15 cellular contexts compared by ENCODE assay signal in genomic region chr15:38793181-38793580, GRCh38.
DNase-seq lines count a peak whose midpoint lies in the region; ATAC-seq and TF ChIP-seq lines count a peak whose summit lies in the region.
"Had no signal": no experiment of that assay in that cellular context is flagged by ENCODE, and none has a peak within 500 bp of the region (broad histone marks: within the 10 kb centered on the region; RNA-seq: fewer than 3 reads in every experiment).

No MANE protein-coding gene starts in this region.

- H3K36me3 Mint-ChIP-seq in activated T-cell treated with anti-CD3 and anti-CD28 coated beads, Interleukin-2, amount 50 U/mL, for 72 hours (ENCODE audit: insufficient read depth in 2 of 2), result no peaks in the 10 kb centered on the region
- H3K36me3 Mint-ChIP-seq in osteocyte (ENCODE audit: unreplicated experiment), result peaks cover 2% of the 10 kb centered on the region
- no peaks in the 10 kb centered on the region for H3K36me3 Mint-ChIP-seq in stimulated activated memory B cell treated with anti-CD40 and anti-IgM and Interleukin-4, amounts not matched to agents 10 μg/mL and 1 μg/mL and 100 μg/mL, for 72 hours
- H3K36me3 Mint-ChIP-seq: CD4-positive, alpha-beta memory T cell had no signal

- DNase-seq in activated T-cell treated with anti-CD3 and anti-CD28 coated beads, Interleukin-2, amount 50 U/mL, for 72 hours, result no peak
- no peak for DNase-seq in activated T-cell treated with anti-CD3 and anti-CD28 coated beads, Interleukin-2, amount 50 U/mL, for 48 hours
- DNase-seq in left kidney (ENCODE audit: low read depth, low spot score) (peak; percentile 15), osteocyte (ENCODE audit: extremely low spot score, unreplicated experiment) (no peak), CD1c-positive myeloid dendritic cell (ENCODE audit: extremely low spot score) (no peak)
- DNase-seq: AML-193; CD4-positive, alpha-beta memory T cell; DMS153; DMS79; GDM1; H9 had no signal

- H3K27me3 Mint-ChIP-seq in activated T-cell treated with anti-CD3 and anti-CD28 coated beads, Interleukin-2, amount 50 U/mL, for 72 hours (ENCODE audit: low read depth), result no peaks in the 10 kb centered on the region
- H3K27me3 Mint-ChIP-seq in osteocyte (ENCODE audit: unreplicated experiment), result peaks cover 15% of the 10 kb centered on the region
- no peaks in the 10 kb centered on the region for H3K27me3 Mint-ChIP-seq in stimulated activated memory B cell treated with anti-CD40 and anti-IgM and Interleukin-4, amounts not matched to agents 10 μg/mL and 1 μg/mL and 100 μg/mL, for 72 hours

- no peak overlapping the region for H3K4me3 Mint-ChIP-seq in activated T-cell treated with anti-CD3 and anti-CD28 coated beads, Interleukin-2, amount 50 U/mL, for 72 hours
- no peak overlapping the region for H3K4me3 Mint-ChIP-seq in osteocyte (ENCODE audit: unreplicated experiment)
- H3K4me3 Mint-ChIP-seq in stimulated activated memory B cell treated with anti-CD40 and anti-IgM and Interleukin-4, amounts not matched to agents 10 μg/mL and 1 μg/mL and 100 μg/mL, for 72 hours, result no peak overlapping the region
- H3K4me3 Mint-ChIP-seq: CD4-positive, alpha-beta memory T cell; H9 had no signal

- no peaks in the 10 kb centered on the region for H3K9me3 Mint-ChIP-seq in activated T-cell treated with anti-CD3 and anti-CD28 coated beads, Interleukin-2, amount 50 U/mL, for 72 hours
- no peaks in the 10 kb centered on the region for H3K9me3 Mint-ChIP-seq in osteocyte (ENCODE audit: unreplicated experiment)
- H3K9me3 Mint-ChIP-seq in stimulated activated memory B cell treated with anti-CD40 and anti-IgM and Interleukin-4, amounts not matched to agents 10 μg/mL and 1 μg/mL and 100 μg/mL, for 72 hours, result no peaks in the 10 kb centered on the region

- no peaks in the 10 kb centered on the region for H3K4me1 Mint-ChIP-seq in activated T-cell treated with anti-CD3 and anti-CD28 coated beads, Interleukin-2, amount 50 U/mL, for 72 hours (ENCODE audit: low read depth)
- H3K4me1 Mint-ChIP-seq in osteocyte (ENCODE audit: unreplicated experiment), result peaks cover 13% of the 10 kb centered on the region
- no peaks in the 10 kb centered on the region for H3K4me1 Mint-ChIP-seq in stimulated activated memory B cell treated with anti-CD40 and anti-IgM and Interleukin-4, amounts not matched to agents 10 μg/mL and 1 μg/mL and 100 μg/mL, for 72 hours
- H3K4me1 Mint-ChIP-seq: CD4-positive, alpha-beta memory T cell had no signal

- no peak for TF ChIP-seq CTCF in osteocyte (IDR thresholded peaks at IDR 0.05)

- H3K27ac Mint-ChIP-seq in activated T-cell treated with anti-CD3 and anti-CD28 coated beads, Interleukin-2, amount 50 U/mL, for 72 hours, result peak overlapping the region; percentile 39
- H3K27ac Mint-ChIP-seq in osteocyte (ENCODE audit: unreplicated experiment), result peak overlapping the region; percentile 40
- H3K27ac Mint-ChIP-seq in stimulated activated memory B cell treated with anti-CD40 and anti-IgM and Interleukin-4, amounts not matched to agents 10 μg/mL and 1 μg/mL and 100 μg/mL, for 72 hours, result no peak overlapping the region
- H3K27ac Mint-ChIP-seq: CD4-positive, alpha-beta memory T cell; H9 had no signal

- ATAC-seq in activated T-cell treated with anti-CD3 and anti-CD28 coated beads, Interleukin-2, amount 50 U/mL, for 72 hours (replicated peaks in 1 of 2), result no peak
- ATAC-seq in HG03520 (IDR thresholded peaks at IDR 0.05; ENCODE audit: unreplicated experiment), result no peak
- no peak for ATAC-seq in stimulated activated memory B cell treated with anti-CD40 and anti-IgM and Interleukin-4, amounts not matched to agents 10 μg/mL and 1 μg/mL and 100 μg/mL, for 72 hours
- ATAC-seq: A549, K562 had no signal
